16 cellular contexts compared by ENCODE assay signal in genomic region chr3:182139627-182140357, GRCh38.
DNase-seq lines count a peak whose midpoint lies in the region; ATAC-seq and TF ChIP-seq lines count a peak whose summit lies in the region.
"Had no signal": no experiment of that assay in that cellular context is flagged by ENCODE, and none has a peak within 500 bp of the region (broad histone marks: within the 10 kb centered on the region; RNA-seq: fewer than 3 reads in every experiment).

No MANE protein-coding gene starts in this region.

- peaks cover 17% of the 10 kb centered on the region for H3K27me3 ChIP-seq in HUES48 (ENCODE audit: control insufficient read depth, insufficient read depth, low read length)
- H3K27me3 ChIP-seq in OCI-LY1 (ENCODE audit: insufficient read depth, low read length) = no peaks in the 10 kb centered on the region
- H3K27me3 ChIP-seq in ovary = no peaks in the 10 kb centered on the region
- H3K27me3 ChIP-seq: gastrocnemius medialis, SJSA1 had no signal

- TF ChIP-seq POLR2A in ovary (IDR thresholded peaks at IDR 0.05) = no peak

- H3K27ac ChIP-seq in C4-2B (no peak overlapping the region), HUES48 (ENCODE audit: low read depth, low read length) (peak overlapping the region; percentile 45), OCI-LY1 (ENCODE audit: low read depth, low read length, poor library complexity, severe bottlenecking) (no peak overlapping the region), ovary (no peak overlapping the region)
- H3K27ac ChIP-seq: gastrocnemius medialis, SJSA1 had no signal

- 52 to 58% (median 55%) methylated on average over 7 of the region's 7 CpGs for WGBS in ovary, 3 donors

- H3K9me2 ChIP-seq in OCI-LY1 (ENCODE audit: low read depth, low read length) = no peaks in the 10 kb centered on the region

- no peak overlapping the region for H3K4me3 ChIP-seq in HUES48 (ENCODE audit: low read depth, low read length)
- no peak overlapping the region for H3K4me3 ChIP-seq in OCI-LY1 (ENCODE audit: low read depth, low read length, poor library complexity, severe bottlenecking)
- H3K4me3 ChIP-seq in ovary = no peak overlapping the region
- H3K4me3 ChIP-seq: gastrocnemius medialis, SJSA1 had no signal

- H2AFZ ChIP-seq in OCI-LY1 (ENCODE audit: low read length) = no peak overlapping the region

- peak; percentile 36 for TF ChIP-seq CTCF in C4-2B (conservative IDR thresholded peaks at IDR 0.05)
- peak; percentile 33; the same call in 1 of the 2 replicates for TF ChIP-seq CTCF in OCI-LY1 (IDR thresholded peaks at IDR 0.05; ENCODE audit: low read length)
- no peak for TF ChIP-seq CTCF in ovary (IDR thresholded peaks at IDR 0.05)

- H3K9ac ChIP-seq in HUES48 (ENCODE audit: low read depth, low read length) = no peak overlapping the region
- no peak overlapping the region for H3K9ac ChIP-seq in OCI-LY1 (ENCODE audit: low read length)

- DNase-seq in iPS-NIHi7 (ENCODE audit: extremely low spot score) (peak; percentile 65), ovary (no peak)
- no peak for DNase-seq in stimulated activated CD4-positive, alpha-beta T cell treated with anti-CD3 and anti-CD28 coated beads, Interleukin-15, amount 100 ng/mL, for 24 hours
- DNase-seq: activated CD4-positive, alpha-beta T cell treated with anti-CD3 and anti-CD28 coated beads, Interleukin-2, amount 10 ng/mL, durations not matched to agents 24 days and 14 days; activated naive CD4-positive, alpha-beta T cell treated with anti-CD3 and anti-CD28 coated beads for 36 hours; CD8-positive, alpha-beta memory T cell; gastrocnemius medialis; mesenchymal stem cell; right cardiac atrium; T-helper 9 cell had no signal

- no peak for TF ChIP-seq EP300 in ovary (IDR thresholded peaks at IDR 0.05)

- intact Hi-C loops in ovary (cut with DNase I) = no loop called here

- H4K20me1 ChIP-seq in OCI-LY1 (ENCODE audit: insufficient read depth, low read length) = no peaks in the 10 kb centered on the region

- H3K36me3 ChIP-seq in HUES48 (ENCODE audit: control insufficient read depth, insufficient read depth, low read length) = no peaks in the 10 kb centered on the region
- H3K36me3 ChIP-seq in OCI-LY1 (ENCODE audit: insufficient read depth, low read length) = no peaks in the 10 kb centered on the region
- H3K36me3 ChIP-seq in ovary = no peaks in the 10 kb centered on the region
- H3K36me3 ChIP-seq: gastrocnemius medialis, SJSA1 had no signal

- no peak overlapping the region for H3K4me2 ChIP-seq in OCI-LY1 (ENCODE audit: low read length)

- peaks cover 59% of the 10 kb centered on the region for H3K4me1 ChIP-seq in HUES48 (ENCODE audit: control insufficient read depth, insufficient read depth, low read length)
- no peaks in the 10 kb centered on the region for H3K4me1 ChIP-seq in OCI-LY1 (ENCODE audit: insufficient read depth, low read length, severe bottlenecking)
- no peaks in the 10 kb centered on the region for H3K4me1 ChIP-seq in ovary (ENCODE audit: insufficient read depth)
- H3K4me1 ChIP-seq: gastrocnemius medialis had no signal

- no peaks in the 10 kb centered on the region for H3K79me2 ChIP-seq in OCI-LY1 (ENCODE audit: insufficient read depth, low read length)

- H3K9me3 ChIP-seq in HUES48 (ENCODE audit: control insufficient read depth, insufficient read depth, low read length) (no peaks in the 10 kb centered on the region), OCI-LY1 (ENCODE audit: low read length) (no peaks in the 10 kb centered on the region), ovary (no peaks in the 10 kb centered on the region)
- H3K9me3 ChIP-seq: gastrocnemius medialis, SJSA1 had no signal

- no peak for ATAC-seq in GM21390 (IDR thresholded peaks at IDR 0.05; ENCODE audit: unreplicated experiment)
- no peak for ATAC-seq in HG02938 (IDR thresholded peaks at IDR 0.05; ENCODE audit: unreplicated experiment)
- ATAC-seq: gastrocnemius medialis, right cardiac atrium had no signal

- no peaks in the 10 kb centered on the region for H3F3A ChIP-seq in OCI-LY1 (ENCODE audit: insufficient read depth, low read length)

Comparison
In these comparisons a context has a peak if more than half of its experiments do, and no peak if none do; other contexts are left out.
1. CTCF ChIP-seq: peak in C4-2B (single experiment) and OCI-LY1 (single experiment); none in ovary (0 of 3).